In genomic region chr5:81779935-81780266, GRCh38 we compare ENCODE assay signal across 7 cellular contexts. TPM values are rescaled to one million over a fixed set of nuclear protein-coding genes. Genes with fewer than 3 reads are reported as not detected.
A peak's percentile ranks its signal among the peaks of the same experiment; 100 is the strongest.
DNase-seq lines count a peak whose midpoint lies in the region; ATAC-seq and TF ChIP-seq lines count a peak whose summit lies in the region.

No MANE protein-coding gene starts in this region.

- H3K9me3 ChIP-seq in Panc1 (ENCODE audit: control insufficient read depth, insufficient read depth, low read depth, low read length) = peaks cover 6% of the 10 kb centered on the region; the same call in 1 of the 2 replicates
- no peaks in the 10 kb centered on the region for H3K9me3 ChIP-seq in esophagus squamous epithelium
- no peaks in the 10 kb centered on the region for H3K9me3 ChIP-seq in spleen

- intact Hi-C loops in Panc1 (cut with micrococcal nuclease; ENCODE audit: unreplicated experiment) = no loop called here
- intact Hi-C loops in esophagus squamous epithelium (cut with DNase I) = no loop called here
- intact Hi-C loops in spleen (cut with DNase I; ENCODE audit: low total_unique reads) = no loop called here

- TF ChIP-seq CTCF in Panc1 (IDR thresholded peaks at IDR 0.05) (no peak), esophagus squamous epithelium (IDR thresholded peaks at IDR 0.05) (no peak), spleen (IDR thresholded peaks at IDR 0.05 in 8 of 11, conservative IDR thresholded peaks at IDR 0.05 in 3 of 11) (no peak)

- H3K27me3 ChIP-seq in Panc1 (ENCODE audit: control insufficient read depth, insufficient read depth, low read length) = no peaks in the 10 kb centered on the region
- no peaks in the 10 kb centered on the region for H3K27me3 ChIP-seq in esophagus squamous epithelium
- H3K27me3 ChIP-seq in spleen (replicated peaks in 1 of 7) = no peaks in the 10 kb centered on the region

- in situ Hi-C loops in Panc1 (cut with HindIII; ENCODE audit: low pct_unique_long_range_greater_than_20kb, low sequenced_read_pairs) = no loop called here

- H3K27ac ChIP-seq in Panc1 (ENCODE audit: low read length) = no peak overlapping the region
- peak overlapping the region; percentile 67 to 84 (median 78) for H3K27ac ChIP-seq in esophagus squamous epithelium
- peak overlapping the region; percentile 55 to 88 (median 82) for H3K27ac ChIP-seq in spleen

- 68 to 86% methylated on average over 4 of the region's 4 CpGs for WGBS in esophagus squamous epithelium, 2 donors
- WGBS in spleen, 5 donors = 64 to 79% (median 69%) methylated on average over 4 of the region's 4 CpGs

- no peak overlapping the region for H3K4me3 ChIP-seq in Panc1 (ENCODE audit: low read depth in 2 of 2, low read length in 2 of 2)
- no peak overlapping the region for H3K4me3 ChIP-seq in esophagus squamous epithelium
- peak overlapping the region in 1 of 8 donors; percentile 59 for H3K4me3 ChIP-seq in spleen

- no peaks in the 10 kb centered on the region for H3K36me3 ChIP-seq in Panc1 (ENCODE audit: control insufficient read depth, insufficient read depth, low read length)
- H3K36me3 ChIP-seq in esophagus squamous epithelium = no peaks in the 10 kb centered on the region
- no peaks in the 10 kb centered on the region for H3K36me3 ChIP-seq in spleen

- no TSS peak for BruUV-seq in Panc1 (replicated peaks; lab: Mats Ljungman, UMichigan)

- H3K4me1 ChIP-seq in Panc1 (ENCODE audit: control insufficient read depth, insufficient read depth, low read length) (no peaks in the 10 kb centered on the region; the same call in 1 of the 2 replicates), esophagus squamous epithelium (peaks cover 6 to 37% (median 19%) of the 10 kb centered on the region in 3 donors), spleen (peaks cover 7 to 44% (median 24%) of the 10 kb centered on the region in 6 donors)

- CTCF ChIA-PET in Panc1 (lab: Charles Lee) = no interaction called here

- peak; percentile 5 for ATAC-seq in GM19395 (IDR thresholded peaks at IDR 0.05; ENCODE audit: unreplicated experiment)
- ATAC-seq in Panc1 = peak; percentile 34; the same call in 1 of the 2 replicates
- no peak for ATAC-seq in GM21619 (IDR thresholded peaks at IDR 0.05; ENCODE audit: unreplicated experiment)

- TF ChIP-seq POLR2A in esophagus squamous epithelium (IDR thresholded peaks at IDR 0.05) (no peak), spleen (IDR thresholded peaks at IDR 0.05) (no peak)

- no peak for DNase-seq in Panc1 (ENCODE audit: low read depth, low spot score)
- no peak for DNase-seq in esophagus squamous epithelium (lab: John Stamatoyannopoulos, UW)
- no peak for DNase-seq in spleen
- no peak for DNase-seq in NCI-H2081 (lab: John Stamatoyannopoulos, UW)
- no peak for DNase-seq in hepatic stellate cell (ENCODE audit: low spot score)

- POLR2A ChIA-PET in Panc1 (lab: Charles Lee) = no interaction called here

RNA-seq across cellular contexts. Expression of gene SSBP2, which starts 29.0 kb away (rescaled TPM):
- 16.3 TPM for total RNA-seq in Panc1 (2021; ENCODE audit: unreplicated experiment)
- polyA plus RNA-seq in Panc1 (2012; ENCODE audit: insufficient read length) = 23.7 TPM
- total RNA-seq in esophagus squamous epithelium = 10 to 100 TPM; 17.1 to 80.3 (median 24.2) TPM
- 10 to 100 TPM; 21.7 to 40.8 (median 34.4) TPM for total RNA-seq in spleen
- 10 to 100 TPM; 12.2 to 19.9 (median 15.1) TPM for polyA plus RNA-seq in spleen
